9 cellular contexts compared by ENCODE assay signal in genomic region chr11:64894070-64894811, GRCh38. TPM values are rescaled to one million over a fixed set of nuclear protein-coding genes. Genes with fewer than 3 reads are reported as not detected.
DNase-seq lines count a peak whose midpoint lies in the region; ATAC-seq and TF ChIP-seq lines count a peak whose summit lies in the region.
"Had no signal": no experiment of that assay in that cellular context is flagged by ENCODE, and none has a peak within 500 bp of the region (broad histone marks: within the 10 kb centered on the region; RNA-seq: fewer than 3 reads in every experiment).

No MANE protein-coding gene starts in this region.

- H3K27me3 ChIP-seq in PC-9 (ENCODE audit: insufficient read depth, low read depth) (no peaks in the 10 kb centered on the region), thyroid gland (no peaks in the 10 kb centered on the region)

- H3K36me3 ChIP-seq in PC-9 (ENCODE audit: low read depth) (0 out of 2 replicates have a peak, but pooled peaks cover 3% of the 10 kb centered on the region), thyroid gland (peaks cover 9 to 21% of the 10 kb centered on the region in 2 donors)

- no peaks in the 10 kb centered on the region for H3K27me3 Mint-ChIP-seq in activated T-cell treated with anti-CD3 and anti-CD28 coated beads, Interleukin-2, amount 50 U/mL, for 4 hours (ENCODE audit: low read depth)

- CTCF ChIA-PET in PC-9 (lab: Charles Lee), result interaction anchor here (0.5 to 0.6 kb wide), 5 partner anchors 14 to 133 kb away, joined by 3 to 7 read pairs (median 4); partner anchors contain the start of gene EHD1

- H2AFZ ChIP-seq in PC-9, result no peak overlapping the region

- WGBS in thyroid gland, 2 donors, result 30 to 36% methylated on average over 9 to 14 of the region's 14 CpGs

- H3K4me2 ChIP-seq in PC-9, result no peak overlapping the region

- no peaks in the 10 kb centered on the region for H3K9me3 ChIP-seq in PC-9 (ENCODE audit: insufficient read depth, low read depth)
- H3K9me3 ChIP-seq in thyroid gland, result no peaks in the 10 kb centered on the region

- intact Hi-C loops in PC-9 (cut with micrococcal nuclease; ENCODE audit: unreplicated experiment), result loop anchor here (1.0 to 2.0 kb wide), 2 partner anchors 47 to 107 kb away; no protein-coding TSS in a partner anchor
- intact Hi-C loops in thyroid gland (cut with DNase I), result loop anchor here (2.0 to 10.0 kb wide), 2 partner anchors 47 to 109 kb away; no protein-coding TSS in a partner anchor

- no TSS peak for BruUV-seq in PC-9 (replicated peaks; lab: Mats Ljungman, UMichigan)

- peaks cover 3% of the 10 kb centered on the region for H3K36me3 Mint-ChIP-seq in activated T-cell treated with anti-CD3 and anti-CD28 coated beads, Interleukin-2, amount 50 U/mL, for 4 hours (ENCODE audit: insufficient read depth)

- H3K4me1 ChIP-seq in PC-9 (replicated peaks; ENCODE audit: insufficient read depth) (peaks cover 1% of the 10 kb centered on the region; the same call in 1 of the 2 replicates), thyroid gland (peaks cover 0 to 3% of the 10 kb centered on the region in 2 donors)

- no peaks in the 10 kb centered on the region for H3K9me3 Mint-ChIP-seq in activated T-cell treated with anti-CD3 and anti-CD28 coated beads, Interleukin-2, amount 50 U/mL, for 4 hours

- TF ChIP-seq POLR2A in thyroid gland (IDR thresholded peaks at IDR 0.05), result no peak

- peaks cover 2% of the 10 kb centered on the region for H3K4me1 Mint-ChIP-seq in activated T-cell treated with anti-CD3 and anti-CD28 coated beads, Interleukin-2, amount 50 U/mL, for 4 hours (ENCODE audit: low read depth)

- DNase-seq in NCI-H1417 (lab: John Stamatoyannopoulos, UW) (peak; percentile 64 to 80 (median 72)), NCI-H1417 treated with DMSO at 0.1 percent for 48 hours (lab: John Stamatoyannopoulos, UW) (no peak), HT1080 (ENCODE audit: low read depth) (peak; percentile 52), PC-9 (peak; percentile 53 to 87), fibroblast of pulmonary artery (ENCODE audit: low read depth) (peak; percentile 73), occipital lobe (lab: John Stamatoyannopoulos, UW) (peak; percentile 17), thyroid gland (peak; percentile 89)
- DNase-seq in activated T-cell treated with anti-CD3 and anti-CD28 coated beads, Interleukin-2, amount 50 U/mL, for 4 hours, result peak; percentile 93

- no peak overlapping the region for H3K4me3 ChIP-seq in PC-9
- no peak overlapping the region for H3K4me3 ChIP-seq in fibroblast of pulmonary artery (replicated peaks; ENCODE audit: low read depth, low read length)
- no peak overlapping the region for H3K4me3 ChIP-seq in thyroid gland (replicated peaks in 1 of 3)

- H3K27ac ChIP-seq in PC-9 (no peak overlapping the region), thyroid gland (no peak overlapping the region)

- no peak overlapping the region for H3K4me3 Mint-ChIP-seq in activated T-cell treated with anti-CD3 and anti-CD28 coated beads, Interleukin-2, amount 50 U/mL, for 4 hours

- no peaks in the 10 kb centered on the region for H3K9me2 ChIP-seq in PC-9 (ENCODE audit: insufficient read depth)

- 0 out of 2 replicates have a peak, but pooled peaks cover 4% of the 10 kb centered on the region for H4K20me1 ChIP-seq in PC-9 (ENCODE audit: insufficient read depth)

- no peaks in the 10 kb centered on the region for H3K79me2 ChIP-seq in PC-9 (ENCODE audit: low read depth)

- POLR2A ChIA-PET in PC-9 (lab: Charles Lee; ENCODE audit: unreplicated experiment), result interaction anchor here (0.6 kb wide), 2 partner anchors 526 to 578 kb away, joined by 4 to 9 read pairs; no protein-coding TSS in a partner anchor

- peaks cover 14% of the 10 kb centered on the region; the same call in 1 of the 2 replicates for H3F3A ChIP-seq in PC-9 (ENCODE audit: insufficient read depth, low read depth)

- ATAC-seq in activated T-cell treated with anti-CD3 and anti-CD28 coated beads, Interleukin-2, amount 50 U/mL, for 4 hours, result peak; percentile 97

- TF ChIP-seq CTCF in PC-9 (conservative IDR thresholded peaks at IDR 0.05) (peak; percentile 96), fibroblast of pulmonary artery (IDR thresholded peaks at IDR 0.05; ENCODE audit: low read length, missing control alignments) (peak; percentile 86), thyroid gland (IDR thresholded peaks at IDR 0.05) (peak; percentile 61 to 91 (median 87))

RNA-seq across cellular contexts. Expression of gene EHD1, which starts 15.8 kb away (rescaled TPM):
- total RNA-seq in HT1080 (2014; rRNA removed; shearing (Covaris generic)), result 62.0 and 80.4 TPM in 2 replicates
- polyA plus RNA-seq in HT1080 (2015; cell fraction: cytosol; rRNA removed), result 56.5 and 63.9 TPM in 2 replicates
- 76.7 and 83.0 TPM in 2 replicates for polyA plus RNA-seq in HT1080 (2015; cell fraction: nucleus; rRNA removed)
- total RNA-seq in PC-9 (2021) (110 and 134 TPM in 2 replicates), occipital lobe (22.9 TPM), thyroid gland (10 to 100 TPM; 53.5 to 90.7 (median 67.4) TPM)
- 100 to 1,000 TPM in 2 of 3 donors, 10 to 100 TPM in 1; 86.3 to 121 (median 108) TPM for total RNA-seq in activated T-cell treated with anti-CD3 and anti-CD28 coated beads, Interleukin-2, amount 50 U/mL, for 4 hours

RNA-seq across cellular contexts. Expression of gene ATG2A, which starts 22.8 kb away (rescaled TPM):
- total RNA-seq in HT1080 (2014; rRNA removed; shearing (Covaris generic)), result 17.5 and 19.6 TPM in 2 replicates
- polyA plus RNA-seq in HT1080 (2015; cell fraction: cytosol; rRNA removed), result 10.8 and 11.0 TPM in 2 replicates
- polyA plus RNA-seq in HT1080 (2015; cell fraction: nucleus; rRNA removed), result 22.5 and 22.6 TPM in 2 replicates
- total RNA-seq in PC-9 (2021) (48.2 and 53.2 TPM in 2 replicates), occipital lobe (5.5 TPM), thyroid gland (10 to 100 TPM; 19.5 to 43.1 (median 36.7) TPM)
- 10 to 100 TPM; 20.6 to 24.1 (median 21.7) TPM for total RNA-seq in activated T-cell treated with anti-CD3 and anti-CD28 coated beads, Interleukin-2, amount 50 U/mL, for 4 hours

RNA-seq across cellular contexts. Expression of gene PPP2R5B, which starts 30.2 kb away (rescaled TPM):
- total RNA-seq in HT1080 (2014; rRNA removed; shearing (Covaris generic)), result 7.7 and 8.3 TPM in 2 replicates
- polyA plus RNA-seq in HT1080 (2015; cell fraction: cytosol; rRNA removed), result 7.8 and 8.4 TPM in 2 replicates
- 15.3 and 17.0 TPM in 2 replicates for polyA plus RNA-seq in HT1080 (2015; cell fraction: nucleus; rRNA removed)
- total RNA-seq in PC-9 (2021), result 13.7 and 13.9 TPM in 2 replicates
- 1 to 10 TPM; 6.9 to 8.2 (median 7.9) TPM for total RNA-seq in activated T-cell treated with anti-CD3 and anti-CD28 coated beads, Interleukin-2, amount 50 U/mL, for 4 hours
- 22.8 TPM for total RNA-seq in occipital lobe
- total RNA-seq in thyroid gland, result 10 to 100 TPM; 14.8 to 30.1 (median 21.7) TPM

RNA-seq across cellular contexts. Expression of gene GPHA2, which starts 41.5 kb away (rescaled TPM):
- 0.53 TPM in 1 of 2 replicates, not detected in the other for total RNA-seq in HT1080 (2014; rRNA removed; shearing (Covaris generic))
- polyA plus RNA-seq in HT1080 (2015; cell fraction: cytosol; rRNA removed), result not detected in 2 replicates
- not detected in 2 replicates for polyA plus RNA-seq in HT1080 (2015; cell fraction: nucleus; rRNA removed)
- 1.0 and 2.1 TPM in 2 replicates for total RNA-seq in PC-9 (2021)
- not detected for total RNA-seq in activated T-cell treated with anti-CD3 and anti-CD28 coated beads, Interleukin-2, amount 50 U/mL, for 4 hours
- total RNA-seq in occipital lobe, result not detected
- under 1 TPM in 1 of 4 donors, not detected in 3; 0.94 TPM for total RNA-seq in thyroid gland
- total RNA-seq: skeletal muscle tissue had no signal

RNA-seq across cellular contexts. Expression of gene CDC42BPG, which starts 49.8 kb away (rescaled TPM):
- total RNA-seq in HT1080 (2014; rRNA removed; shearing (Covaris generic)), result 0.13 and 0.23 TPM in 2 replicates
- polyA plus RNA-seq in HT1080 (2015; cell fraction: cytosol; rRNA removed), result 0.01 and 0.05 TPM in 2 replicates
- polyA plus RNA-seq in HT1080 (2015; cell fraction: nucleus; rRNA removed), result 0.14 TPM in 2 replicates
- total RNA-seq in PC-9 (2021) (31.3 and 33.8 TPM in 2 replicates), occipital lobe (0.16 TPM), thyroid gland (10 to 100 TPM in 2 of 4 donors, 1 to 10 TPM in 2; 7.8 to 13.9 (median 10.2) TPM)
- total RNA-seq in activated T-cell treated with anti-CD3 and anti-CD28 coated beads, Interleukin-2, amount 50 U/mL, for 4 hours, result under 1 TPM; 0.13 to 0.33 (median 0.18) TPM
